8 cellular contexts compared by ENCODE assay signal in genomic region chr13:101144808-101145419, GRCh38.
DNase-seq lines count a peak whose midpoint lies in the region; ATAC-seq and TF ChIP-seq lines count a peak whose summit lies in the region.

No MANE protein-coding gene starts in this region.

- no peaks in the 10 kb centered on the region for H3K36me3 ChIP-seq in BJ (ENCODE audit: control insufficient read depth, insufficient read depth, low read length)
- no peaks in the 10 kb centered on the region for H3K36me3 ChIP-seq in tibial nerve

- 29 to 30% methylated on average over 7 of the region's 7 CpGs for WGBS in tibial nerve, 2 donors

- CTCF ChIA-PET in BJ (lab: Yijun Ruan, JAX): interaction anchor here (0.6 to 3.1 kb wide), 36 partner anchors 9 to 1312 kb away, joined by 3 to 63 read pairs (median 4); no protein-coding TSS in a partner anchor

- TF ChIP-seq EP300 in tibial nerve (IDR thresholded peaks at IDR 0.05): no peak

- TF ChIP-seq POLR2A in tibial nerve (IDR thresholded peaks at IDR 0.05): no peak

- DNase-seq in BJ (ENCODE audit: low read depth) (no peak), NCI-H2171 (lab: John Stamatoyannopoulos, UW) (peak; percentile 48), amniotic epithelial cell (ENCODE audit: low read depth) (peak; percentile 60), iris pigment epithelial cell (ENCODE audit: low read depth) (peak; percentile 61), tibial nerve (ENCODE audit: low spot score in 2 of 2) (no peak)

- H3K4me3 ChIP-seq in BJ (ENCODE audit: low read depth, low read length): no peak overlapping the region
- H3K4me3 ChIP-seq in GM12875 (ENCODE audit: low read depth, low read length): no peak overlapping the region
- no peak overlapping the region for H3K4me3 ChIP-seq in tibial nerve

- TF ChIP-seq CTCF in BJ (IDR thresholded peaks at IDR 0.05; ENCODE audit: insufficient read depth, low read depth, low read length) (peak; percentile 53), GM12875 (IDR thresholded peaks at IDR 0.05; ENCODE audit: borderline replicate concordance, insufficient read depth, low read depth, low read length) (peak; percentile 33; the same call in 1 of the 2 replicates), tibial nerve (IDR thresholded peaks at IDR 0.05) (peak; percentile 56 to 77 (median 64))

- H3K27me3 ChIP-seq in BJ (ENCODE audit: control insufficient read depth, insufficient read depth, low read length): peaks cover 2% of the 10 kb centered on the region
- peaks cover 0 to 7% of the 10 kb centered on the region in 2 donors for H3K27me3 ChIP-seq in tibial nerve

- ATAC-seq in HG02938 (IDR thresholded peaks at IDR 0.05; ENCODE audit: unreplicated experiment): peak; percentile 78
- no peak for ATAC-seq in HG02571 (IDR thresholded peaks at IDR 0.05; ENCODE audit: unreplicated experiment)

- H3K27ac ChIP-seq in tibial nerve: no peak overlapping the region

- H3K4me1 ChIP-seq in tibial nerve: peaks cover 0 to 1% (median 0%) of the 10 kb centered on the region in 4 donors

- H3K9me3 ChIP-seq in tibial nerve: no peaks in the 10 kb centered on the region

- POLR2A ChIA-PET in BJ (lab: Charles Lee): interaction anchor here (0.6 to 0.7 kb wide), 2 partner anchors 224 to 236 kb away, joined by 3 to 4 read pairs; no protein-coding TSS in a partner anchor

Comparison
In these comparisons a context has a peak if more than half of its experiments do, and no peak if none do; other contexts are left out.
1. DNase-seq: peak in NCI-H2171 (single experiment), amniotic epithelial cell (single experiment) and iris pigment epithelial cell (single experiment); none in BJ (single experiment) and tibial nerve (0 of 2).
2. Peak in every context shown above with its lines, with median percentiles within 50 percentile points of each other: CTCF ChIP-seq.